ENCODE assay signal across 1 cellular context in the genomic region with DNA sequence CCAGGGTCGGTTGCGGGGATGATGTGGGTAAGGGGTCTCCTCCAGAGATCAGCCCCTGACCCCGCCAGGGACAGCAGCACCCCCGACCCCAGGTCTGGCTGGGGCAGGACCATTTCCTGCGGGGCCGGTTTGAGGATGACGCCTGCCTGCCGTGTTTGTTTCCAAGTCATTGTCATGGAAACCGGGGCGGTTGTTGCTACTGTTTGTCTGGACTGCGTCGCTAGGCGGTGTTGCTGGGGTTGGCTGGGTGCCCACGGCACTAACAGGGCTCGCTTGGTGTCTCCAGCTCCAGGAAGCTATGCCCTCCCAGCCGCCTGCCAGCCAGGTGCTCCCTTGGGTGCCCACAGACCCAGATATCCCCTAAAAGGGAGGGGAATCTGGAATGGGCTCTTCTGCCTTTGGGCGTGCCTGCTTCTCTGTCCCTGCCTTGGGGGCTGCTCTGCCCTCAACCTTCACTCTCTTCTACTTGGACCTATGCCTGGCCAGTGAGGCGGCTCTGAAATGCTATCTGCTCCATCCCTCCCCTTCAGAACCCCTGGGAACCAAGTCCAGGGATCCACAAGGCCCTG.
TF ChIP-seq lines count a peak whose summit lies in the region.

No MANE protein-coding gene starts in this region.

TF ChIP-seq in HCT116, 20 proteins besides CTCF, POLR2A, EP300 and RAD21:
- TF ChIP-seq POLR2AphosphoS5 (IDR thresholded peaks at IDR 0.05; ENCODE audit: low read depth, low read length) (peak; percentile 46; the same call in 1 of the 2 replicates), EZH2phosphoT487 (IDR thresholded peaks at IDR 0.05; ENCODE audit: borderline replicate concordance) (no peak)
